Comparison of ENCODE assay signal across 1 cellular context in the genomic region with DNA sequence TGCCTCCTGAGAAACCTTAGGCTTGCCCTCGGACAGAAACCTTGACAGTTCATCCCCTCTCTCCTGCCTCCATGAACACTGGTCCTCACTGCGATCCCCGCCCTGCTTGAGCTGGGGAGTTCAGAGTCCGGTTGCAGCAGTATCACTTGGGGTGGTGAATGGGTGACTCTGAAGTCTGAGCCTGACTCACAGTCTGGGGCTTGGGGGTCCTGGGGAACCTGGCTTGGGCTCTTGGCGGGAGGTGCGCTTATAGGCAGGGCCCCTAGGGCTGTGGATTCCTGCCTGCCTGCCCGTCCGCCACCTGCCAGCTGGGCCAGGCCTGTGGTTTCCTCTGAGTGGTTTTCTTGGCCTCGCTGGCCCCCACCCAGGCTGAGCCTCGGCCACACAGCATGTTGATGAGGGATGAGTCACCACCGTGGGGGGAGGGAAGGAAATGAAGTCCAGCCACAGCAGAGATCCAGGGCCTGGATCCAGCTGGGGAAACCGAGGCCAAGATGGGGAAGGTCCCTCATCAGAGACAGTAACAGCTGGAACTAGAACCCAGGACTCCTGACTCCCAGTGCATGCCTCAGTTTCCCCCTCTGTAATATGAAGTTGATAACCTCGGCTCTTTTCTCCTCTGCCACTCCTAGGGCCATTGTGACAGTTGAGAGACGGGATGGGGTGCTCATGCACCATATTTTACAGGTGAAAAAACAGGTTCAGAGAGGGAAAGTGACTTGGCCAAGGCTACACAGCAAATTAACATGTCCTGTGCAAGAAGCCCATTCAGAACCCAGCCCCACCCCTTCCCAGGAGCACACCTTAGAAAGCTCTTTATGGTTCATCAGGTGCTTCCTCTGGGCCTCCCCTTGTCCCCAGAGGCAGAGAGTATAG.
A peak's percentile ranks its signal among the peaks of the same experiment; 100 is the strongest.
TF ChIP-seq lines count a peak whose summit lies in the region.

No MANE protein-coding gene starts in this region.

TF ChIP-seq in HEK293, 187 proteins besides CTCF, POLR2A, EP300 and RAD21 (continued from another document):
- TF ChIP-seq, protein P1, sequence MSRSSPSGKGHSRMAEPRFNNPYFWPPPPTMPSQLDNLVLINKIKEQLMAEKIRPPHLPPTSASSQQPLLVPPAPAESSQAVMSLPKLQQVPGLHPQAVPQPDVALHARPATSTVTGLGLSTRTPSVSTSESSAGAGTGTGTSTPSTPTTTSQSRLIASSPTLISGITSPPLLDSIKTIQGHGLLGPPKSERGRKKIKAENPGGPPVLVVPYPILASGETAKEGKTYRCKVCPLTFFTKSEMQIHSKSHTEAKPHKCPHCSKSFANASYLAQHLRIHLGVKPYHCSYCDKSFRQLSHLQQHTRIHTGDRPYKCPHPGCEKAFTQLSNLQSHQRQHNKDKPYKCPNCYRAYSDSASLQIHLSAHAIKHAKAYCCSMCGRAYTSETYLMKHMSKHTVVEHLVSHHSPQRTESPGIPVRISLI (tag by site-specific recombination; IDR thresholded peaks at IDR 0.05) = no peak
- TF ChIP-seq ZNF112 (tag by site-specific recombination; IDR thresholded peaks at IDR 0.05) (no peak), ZNF391 (tag by site-specific recombination; IDR thresholded peaks at IDR 0.05; ENCODE audit: borderline replicate concordance, low read depth) (peak; percentile 21; the same call in 1 of the 2 replicates), ZNF2 (tag by site-specific recombination; IDR thresholded peaks at IDR 0.05) (no peak), GLIS1 (tag by site-specific recombination; IDR thresholded peaks at IDR 0.05) (peak; percentile 99), ZNF157 (tag by site-specific recombination; IDR thresholded peaks at IDR 0.05) (no peak)
